In genomic region chr19:46076951-46077814, GRCh38 we compare ENCODE assay signal across 1 cellular context.
TF ChIP-seq lines count a peak whose summit lies in the region.

No MANE protein-coding gene starts in this region.

TF ChIP-seq in K562, 482 proteins besides CTCF, POLR2A, EP300 and RAD21 (continued from another document):
- no peak for TF ChIP-seq ZNF518B (CRISPR knock-in tag; IDR thresholded peaks at IDR 0.05)
- TF ChIP-seq CEBPG (CRISPR knock-in tag; IDR thresholded peaks at IDR 0.05), result no peak
- no peak for TF ChIP-seq CEBPG (tag; conservative IDR thresholded peaks at IDR 0.05 in 1 of 2, IDR thresholded peaks at IDR 0.05 in 1 of 2)
- TF ChIP-seq PHF21A (IDR thresholded peaks at IDR 0.05; ENCODE audit: borderline replicate concordance, low read depth), result no peak
- no peak for TF ChIP-seq ZNF695 (CRISPR knock-in tag; IDR thresholded peaks at IDR 0.05)
- TF ChIP-seq CC2D1A (IDR thresholded peaks at IDR 0.05), result 0 out of 2 replicates have a peak, but pooled peaks have one; percentile 49
- peak in 1 of 2 experiments; percentile 43; a peak in 1 of 4 replicates for TF ChIP-seq FOXK2 (conservative IDR thresholded peaks at IDR 0.05 in 1 of 2, IDR thresholded peaks at IDR 0.05 in 1 of 2; ENCODE audit: low read depth in 2 of 2)
- TF ChIP-seq TEAD4 (IDR thresholded peaks at IDR 0.05; ENCODE audit: low read length), result peak; percentile 53
- no peak for TF ChIP-seq TEAD4 (CRISPR knock-in tag; IDR thresholded peaks at IDR 0.05; ENCODE audit: borderline replicate concordance)
- TF ChIP-seq ZNF639 (CRISPR knock-in tag; conservative IDR thresholded peaks at IDR 0.05 in 1 of 2, IDR thresholded peaks at IDR 0.05 in 1 of 2), result no peak
- peak; percentile 56; the same call in 1 of the 2 replicates for TF ChIP-seq RB1 (IDR thresholded peaks at IDR 0.05; ENCODE audit: low read depth)
- no peak for TF ChIP-seq NR2F6 (CRISPR knock-in tag; IDR thresholded peaks at IDR 0.05)
- no peak for TF ChIP-seq ZNF347 (CRISPR knock-in tag; IDR thresholded peaks at IDR 0.05; ENCODE audit: low read depth)
- no peak; the same call in 1 of the 2 replicates for TF ChIP-seq ZBTB33 (CRISPR knock-in tag; IDR thresholded peaks at IDR 0.05)
- TF ChIP-seq ZNF431 (CRISPR knock-in tag; IDR thresholded peaks at IDR 0.05), result no peak
- TF ChIP-seq GTF2B (IDR thresholded peaks at IDR 0.05; ENCODE audit: extremely low read depth, insufficient read length), result no peak
- TF ChIP-seq TSHZ1 (CRISPR knock-in tag; IDR thresholded peaks at IDR 0.05), result no peak
- TF ChIP-seq SRSF3 (IDR thresholded peaks at IDR 0.05; ENCODE audit: insufficient read depth, low read length), result no peak
- no peak for TF ChIP-seq TEAD1 (CRISPR knock-in tag; IDR thresholded peaks at IDR 0.05)
- TF ChIP-seq NFATC3 (IDR thresholded peaks at IDR 0.05), result no peak
- TF ChIP-seq ZNF584 (CRISPR knock-in tag; IDR thresholded peaks at IDR 0.05; ENCODE audit: low read depth), result no peak
- no peak for TF ChIP-seq ZNF644 (tag; IDR thresholded peaks at IDR 0.05; ENCODE audit: low read depth)
- TF ChIP-seq THAP12 (CRISPR knock-in tag; IDR thresholded peaks at IDR 0.05), result no peak
- no peak for TF ChIP-seq EWSR1 (IDR thresholded peaks at IDR 0.05; ENCODE audit: borderline replicate concordance, low read depth, partially characterized antibody)
- no peak for TF ChIP-seq NFIX (CRISPR knock-in tag; IDR thresholded peaks at IDR 0.05; ENCODE audit: low read depth)
- TF ChIP-seq XRCC5 (IDR thresholded peaks at IDR 0.05; ENCODE audit: low read depth, low read length), result no peak
- no peak for TF ChIP-seq GMEB1 (CRISPR knock-in tag; IDR thresholded peaks at IDR 0.05)
- TF ChIP-seq POLR2AphosphoS5 (IDR thresholded peaks at IDR 0.05; ENCODE audit: control insufficient read depth, insufficient read depth, low read depth, low read length), result no peak
- no peak for TF ChIP-seq ZBTB8A (IDR thresholded peaks at IDR 0.05; ENCODE audit: partially characterized antibody)
- 0 out of 2 replicates have a peak, but pooled peaks have one; percentile 25 for TF ChIP-seq KLF16 (IDR thresholded peaks at IDR 0.05)
- no peak for TF ChIP-seq XRCC4 (IDR thresholded peaks at IDR 0.05; ENCODE audit: extremely low read depth, insufficient read depth, insufficient read length)
- TF ChIP-seq CSDE1 (IDR thresholded peaks at IDR 0.05), result no peak
- no peak for TF ChIP-seq BRF2 (IDR thresholded peaks at IDR 0.05; ENCODE audit: borderline replicate concordance, insufficient read depth, insufficient read length)
